Comparison of ENCODE assay signal across 8 cellular contexts in the genomic region with DNA sequence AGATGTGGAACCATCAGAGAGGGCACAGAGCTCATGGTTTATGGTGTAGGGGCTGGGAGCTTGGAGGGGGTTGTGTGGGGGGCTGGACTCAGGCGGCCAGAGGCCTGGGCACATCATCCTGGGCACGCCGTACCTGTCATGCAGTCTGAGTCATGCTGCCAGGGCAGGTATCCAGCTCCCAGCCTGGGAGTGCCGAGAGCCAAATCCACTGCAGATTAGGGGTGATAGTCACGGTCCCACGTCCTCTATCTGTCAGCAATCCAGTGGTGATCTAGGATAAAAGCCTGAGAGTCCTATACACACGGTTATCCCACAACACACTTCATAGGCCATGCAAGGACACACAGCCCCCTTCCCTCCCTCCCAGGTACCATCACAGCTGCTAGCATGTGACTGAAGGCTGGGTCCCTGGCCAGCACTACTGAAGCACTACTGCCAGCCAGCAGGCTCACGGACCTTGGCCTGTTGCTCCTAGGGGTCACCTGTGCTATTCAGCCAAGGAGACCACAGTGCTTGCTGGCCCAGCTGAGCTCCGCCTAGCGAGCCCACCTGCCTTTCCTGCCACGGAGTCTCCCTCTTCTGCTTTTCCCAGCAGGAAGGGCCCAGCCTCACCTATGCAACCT. TPM values are rescaled to one million over a fixed set of nuclear protein-coding genes. Genes with fewer than 3 reads are reported as not detected.
A peak's percentile ranks its signal among the peaks of the same experiment; 100 is the strongest.
DNase-seq lines count a peak whose midpoint lies in the region; ATAC-seq, FAIRE-seq and TF ChIP-seq lines count a peak whose summit lies in the region.
"Not testable (repeated sequence)": the region's sequence is repeated elsewhere in the genome, so short reads cannot be mapped to it uniquely, and the experiment has no call there.
"Had no signal": no experiment of that assay in that cellular context is flagged by ENCODE, and none has a peak within 500 bp of the region (broad histone marks: within the 10 kb centered on the region; RNA-seq: fewer than 3 reads in every experiment).

No MANE protein-coding gene starts in this region.

- not testable (repeated sequence) for H3K36me3 ChIP-seq in RWPE2 (ENCODE audit: low read depth); left ventricle myocardium inferior; kidney (ENCODE audit: control insufficient read depth in 1 of 2, insufficient read depth in 2 of 2, low read length in 2 of 2); sigmoid colon

- not testable (repeated sequence) for H3K27ac Mint-ChIP-seq in chondrocyte (ENCODE audit: unreplicated experiment)

- DNase-seq in RWPE2 (ENCODE audit: low spot score) = peak; percentile 67
- DNase-seq in chondrocyte (ENCODE audit: low spot score) = peak; percentile 80
- peak; percentile 56 for DNase-seq in Right ventricle myocardium superior
- peak; percentile 43 for DNase-seq in left ventricle myocardium inferior
- peak; percentile 52 for DNase-seq in kidney
- DNase-seq in sigmoid colon = peak; percentile 50

- not testable (repeated sequence) for H3K9me3 Mint-ChIP-seq in chondrocyte (ENCODE audit: low read depth)

- H3K4me3 ChIP-seq in RWPE2 (ENCODE audit: severe bottlenecking); left ventricle myocardium inferior; kidney (ENCODE audit: low read length in 2 of 2); sigmoid colon: not testable (repeated sequence)

- H3K27ac ChIP-seq in C4-2B (peak overlapping the region; percentile 8; the same call in 1 of the 2 replicates), left ventricle myocardium inferior (replicated peaks) (peak overlapping the region; percentile 46)
- not testable (repeated sequence) for H3K27ac ChIP-seq in RWPE2 (ENCODE audit: poor library complexity, severe bottlenecking); kidney (ENCODE audit: low read depth in 2 of 2, low read length in 2 of 2); sigmoid colon

- intact Hi-C loops in Right ventricle myocardium superior (cut with DNase I); left ventricle myocardium inferior (cut with micrococcal nuclease); kidney (cut with DNase I); sigmoid colon (cut with DNase I): not testable (repeated sequence)

- not testable (repeated sequence) for H3K4me1 Mint-ChIP-seq in chondrocyte (ENCODE audit: low read depth)

- not testable (repeated sequence) for TF ChIP-seq CTCF in C4-2B (conservative IDR thresholded peaks at IDR 0.05); RWPE2 (IDR thresholded peaks at IDR 0.05; ENCODE audit: poor library complexity, severe bottlenecking); chondrocyte (IDR thresholded peaks at IDR 0.05); left ventricle myocardium inferior (IDR thresholded peaks at IDR 0.05; ENCODE audit: borderline replicate concordance); kidney (IDR thresholded peaks at IDR 0.05; ENCODE audit: borderline replicate concordance, extremely low read depth, insufficient read depth); sigmoid colon (IDR thresholded peaks at IDR 0.05)

- not testable (repeated sequence) for H3K4me3 Mint-ChIP-seq in chondrocyte (ENCODE audit: unreplicated experiment)

- WGBS in sigmoid colon, 2 donors = 89% methylated on average over 7 of the region's 11 CpGs

- not testable (repeated sequence) for FAIRE-seq in kidney (lab: Jason Lieb, UNC)

- H3K4me1 ChIP-seq in RWPE2 (ENCODE audit: insufficient read depth, poor library complexity, severe bottlenecking); left ventricle myocardium inferior; kidney (ENCODE audit: control insufficient read depth in 1 of 2, insufficient read depth in 1 of 2, low read depth in 1 of 2, low read length in 2 of 2); sigmoid colon: not testable (repeated sequence)

- not testable (repeated sequence) for ATAC-seq in RWPE2 (ENCODE audit: low read depth); Right ventricle myocardium superior (ENCODE audit: poor library complexity)

- H3K27me3 ChIP-seq in RWPE2 (ENCODE audit: insufficient read depth, poor library complexity, severe bottlenecking); left ventricle myocardium inferior (ENCODE audit: low read depth); sigmoid colon: not testable (repeated sequence)

- TF ChIP-seq POLR2A in sigmoid colon (IDR thresholded peaks at IDR 0.05) = not testable (repeated sequence)

- not testable (repeated sequence) for H3K9me3 ChIP-seq in RWPE2 (ENCODE audit: severe bottlenecking); left ventricle myocardium inferior (replicated peaks); kidney (ENCODE audit: control insufficient read depth in 1 of 2, low read length in 2 of 2); sigmoid colon

- H3K27me3 Mint-ChIP-seq in chondrocyte (ENCODE audit: low read depth) = not testable (repeated sequence)

- H3K36me3 Mint-ChIP-seq in chondrocyte (ENCODE audit: low read depth) = not testable (repeated sequence)

- H3K9ac ChIP-seq in kidney (ENCODE audit: low read length in 2 of 2) = not testable (repeated sequence)

- TF ChIP-seq EP300 in sigmoid colon (IDR thresholded peaks at IDR 0.05) = not testable (repeated sequence)

RNA-seq across cellular contexts. Expression of gene GOLGA6L9, which starts 45.8 kb away (rescaled TPM):
- 2.4 to 4.2 TPM (median 2.9 TPM) in 3 replicates for total RNA-seq in chondrocyte
- total RNA-seq in Right ventricle myocardium superior = 1.0 TPM
- total RNA-seq in left ventricle myocardium inferior = 0.99 TPM
- total RNA-seq in kidney = 2.9 TPM
- polyA plus RNA-seq in kidney (ENCODE audit: insufficient read depth, low read depth, low replicate concordance) = 1.3 TPM
- total RNA-seq in sigmoid colon = 1 to 10 TPM; 3.6 to 5.3 (median 4.6) TPM
- 10 to 100 TPM in 1 of 3 donors, 1 to 10 TPM in 2; 1.2 to 18.3 (median 3.6) TPM for polyA plus RNA-seq in sigmoid colon
- polyA plus RNA-seq: CD14-positive monocyte had no signal
